Comparison of ENCODE assay signal across 3 cellular contexts in the genomic region with DNA sequence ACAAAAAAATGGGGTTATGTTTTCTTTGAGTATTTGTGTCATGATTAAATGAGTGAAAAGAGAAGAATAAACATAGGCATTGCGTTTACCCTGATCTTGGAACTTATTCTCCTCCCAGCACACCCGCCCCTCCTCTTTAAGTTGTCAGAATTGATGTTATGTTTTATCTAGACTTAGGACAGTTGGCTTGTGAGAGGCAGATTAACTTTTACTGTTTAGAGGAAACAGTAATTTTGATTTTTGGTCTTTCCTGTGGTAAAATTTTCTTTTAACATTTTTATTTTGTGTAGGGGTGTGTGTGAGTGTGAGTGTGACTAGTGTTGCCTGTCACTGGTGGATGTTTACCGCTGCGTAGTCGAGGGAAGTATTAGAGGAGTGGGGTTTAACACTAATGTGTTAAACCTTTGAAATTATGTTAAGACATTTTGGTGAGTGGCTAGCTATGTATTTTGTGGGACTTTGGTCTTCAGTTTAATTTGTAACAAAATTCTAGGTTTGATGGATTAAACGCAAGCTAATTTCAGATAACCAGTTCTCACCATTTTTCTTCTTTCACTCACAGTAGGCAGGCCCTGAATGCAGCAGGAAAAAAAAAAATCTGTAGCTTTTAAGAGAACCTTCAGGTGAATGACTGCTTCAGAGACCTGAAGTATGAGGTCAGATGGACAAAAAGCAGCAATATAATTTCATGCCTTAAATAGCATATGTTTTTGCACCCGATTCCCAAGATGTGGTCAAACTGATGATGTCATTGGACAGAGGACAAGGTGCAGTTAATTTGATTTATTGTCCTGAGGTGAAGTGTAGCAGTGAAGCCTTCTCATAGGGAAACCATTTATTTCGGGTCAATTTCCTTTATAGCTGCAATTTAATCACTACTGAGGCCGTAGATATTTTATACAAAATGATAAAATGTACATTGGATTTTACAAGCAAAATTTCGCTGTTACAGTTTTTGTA.
A peak's percentile ranks its signal among the peaks of the same experiment; 100 is the strongest.
TF ChIP-seq lines count a peak whose summit lies in the region.

No MANE protein-coding gene starts in this region.

TF ChIP-seq in A549, 52 proteins besides CTCF, POLR2A, EP300 and RAD21:
- TF ChIP-seq HEYL (CRISPR knock-in tag; IDR thresholded peaks at IDR 0.05) (no peak), KDM5A (IDR thresholded peaks at IDR 0.05) (no peak), ESRRA (IDR thresholded peaks at IDR 0.05; ENCODE audit: borderline replicate concordance, low read length) (no peak), NFE2L2 (conservative IDR thresholded peaks at IDR 0.05; ENCODE audit: low read length) (no peak), TFCP2L1 (CRISPR knock-in tag; IDR thresholded peaks at IDR 0.05) (no peak), ZSCAN20 (CRISPR knock-in tag; IDR thresholded peaks at IDR 0.05) (no peak), EHMT2 (IDR thresholded peaks at IDR 0.05; ENCODE audit: low read depth) (no peak), HDAC2 (IDR thresholded peaks at IDR 0.05) (no peak), FOSL2 (IDR thresholded peaks at IDR 0.05) (no peak), FOSL2 (CRISPR knock-in tag; IDR thresholded peaks at IDR 0.05) (no peak), HOXB5 (CRISPR knock-in tag; IDR thresholded peaks at IDR 0.05) (no peak), MAZ (IDR thresholded peaks at IDR 0.05; ENCODE audit: borderline replicate concordance, low read depth, low read length) (no peak), RFX5 (IDR thresholded peaks at IDR 0.05) (no peak), FOXS1 (CRISPR knock-in tag; IDR thresholded peaks at IDR 0.05) (no peak), RNF2 (IDR thresholded peaks at IDR 0.05; ENCODE audit: borderline replicate concordance, low read depth) (no peak)
- TF ChIP-seq, protein P1, sequence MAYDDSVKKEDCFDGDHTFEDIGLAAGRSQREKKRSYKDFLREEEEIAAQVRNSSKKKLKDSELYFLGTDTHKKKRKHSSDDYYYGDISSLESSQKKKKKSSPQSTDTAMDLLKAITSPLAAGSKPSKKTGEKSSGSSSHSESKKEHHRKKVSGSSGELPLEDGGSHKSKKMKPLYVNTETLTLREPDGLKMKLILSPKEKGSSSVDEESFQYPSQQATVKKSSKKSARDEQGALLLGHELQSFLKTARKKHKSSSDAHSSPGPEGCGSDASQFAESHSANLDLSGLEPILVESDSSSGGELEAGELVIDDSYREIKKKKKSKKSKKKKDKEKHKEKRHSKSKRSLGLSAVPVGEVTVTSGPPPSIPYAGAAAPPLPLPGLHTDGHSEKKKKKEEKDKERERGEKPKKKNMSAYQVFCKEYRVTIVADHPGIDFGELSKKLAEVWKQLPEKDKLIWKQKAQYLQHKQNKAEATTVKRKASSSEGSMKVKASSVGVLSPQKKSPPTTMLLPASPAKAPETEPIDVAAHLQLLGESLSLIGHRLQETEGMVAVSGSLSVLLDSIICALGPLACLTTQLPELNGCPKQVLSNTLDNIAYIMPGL (CRISPR knock-in tag; IDR thresholded peaks at IDR 0.05; ENCODE audit: borderline replicate concordance) = no peak

TF ChIP-seq in HCT116, 20 proteins besides CTCF, POLR2A, EP300 and RAD21:
- no peak for TF ChIP-seq TCF7L2 (IDR thresholded peaks at IDR 0.05; ENCODE audit: borderline replicate concordance, extremely low read depth, insufficient read depth, insufficient read length)
- TF ChIP-seq, protein P2, sequence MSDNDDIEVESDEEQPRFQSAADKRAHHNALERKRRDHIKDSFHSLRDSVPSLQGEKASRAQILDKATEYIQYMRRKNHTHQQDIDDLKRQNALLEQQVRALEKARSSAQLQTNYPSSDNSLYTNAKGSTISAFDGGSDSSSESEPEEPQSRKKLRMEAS (IDR thresholded peaks at IDR 0.05) = no peak

TF ChIP-seq in HepG2, 621 proteins besides CTCF, POLR2A, EP300 and RAD21:
- TF ChIP-seq, protein P3, sequence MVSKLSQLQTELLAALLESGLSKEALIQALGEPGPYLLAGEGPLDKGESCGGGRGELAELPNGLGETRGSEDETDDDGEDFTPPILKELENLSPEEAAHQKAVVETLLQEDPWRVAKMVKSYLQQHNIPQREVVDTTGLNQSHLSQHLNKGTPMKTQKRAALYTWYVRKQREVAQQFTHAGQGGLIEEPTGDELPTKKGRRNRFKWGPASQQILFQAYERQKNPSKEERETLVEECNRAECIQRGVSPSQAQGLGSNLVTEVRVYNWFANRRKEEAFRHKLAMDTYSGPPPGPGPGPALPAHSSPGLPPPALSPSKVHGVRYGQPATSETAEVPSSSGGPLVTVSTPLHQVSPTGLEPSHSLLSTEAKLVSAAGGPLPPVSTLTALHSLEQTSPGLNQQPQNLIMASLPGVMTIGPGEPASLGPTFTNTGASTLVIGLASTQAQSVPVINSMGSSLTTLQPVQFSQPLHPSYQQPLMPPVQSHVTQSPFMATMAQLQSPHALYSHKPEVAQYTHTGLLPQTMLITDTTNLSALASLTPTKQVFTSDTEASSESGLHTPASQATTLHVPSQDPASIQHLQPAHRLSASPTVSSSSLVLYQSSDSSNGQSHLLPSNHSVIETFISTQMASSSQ (IDR thresholded peaks at IDR 0.05; ENCODE audit: low read depth) = no peak
- TF ChIP-seq, protein P3 (CRISPR knock-in tag; IDR thresholded peaks at IDR 0.05; ENCODE audit: borderline replicate concordance) = no peak
- TF ChIP-seq SP4 (CRISPR knock-in tag; IDR thresholded peaks at IDR 0.05) (no peak), CREB1 (IDR thresholded peaks at IDR 0.05) (peak; percentile 35; the same call in 1 of the 2 replicates), CREB1 (CRISPR knock-in tag; IDR thresholded peaks at IDR 0.05) (no peak), ZSCAN9 (CRISPR knock-in tag; IDR thresholded peaks at IDR 0.05; ENCODE audit: borderline replicate concordance) (no peak), ATF7 (IDR thresholded peaks at IDR 0.05) (peak; percentile 77), ATF7 (CRISPR knock-in tag; IDR thresholded peaks at IDR 0.05) (no peak)
